ENCODE assay signal across 8 cellular contexts in genomic region chr10:22714524-22715289, GRCh38. TPM values are rescaled to one million over a fixed set of nuclear protein-coding genes. Genes with fewer than 3 reads are reported as not detected.
DNase-seq lines count a peak whose midpoint lies in the region; TF ChIP-seq lines count a peak whose summit lies in the region.

TSS of gene PIP4K2A (minus strand) at chr10:22714578. CDS start at chr10:22714326, 252 bp downstream.

- no peak for TF ChIP-seq CTCF in HFF-Myc (IDR thresholded peaks at IDR 0.05; ENCODE audit: low read depth, low read length, missing control alignments)
- TF ChIP-seq CTCF in NB4 (IDR thresholded peaks at IDR 0.05; ENCODE audit: low read depth, low read length), result no peak
- no peak for TF ChIP-seq CTCF in chondrocyte (IDR thresholded peaks at IDR 0.05)

- H3K4me3 Mint-ChIP-seq in chondrocyte (ENCODE audit: unreplicated experiment), result peak within 1 kb of the TSS; percentile 82

- H3K27me3 Mint-ChIP-seq in chondrocyte (ENCODE audit: low read depth), result no peaks in the 10 kb centered on the region

- H3K4me1 Mint-ChIP-seq in chondrocyte (ENCODE audit: low read depth), result peaks cover 33% of the 10 kb centered on the region

- H3K9me3 Mint-ChIP-seq in chondrocyte (ENCODE audit: low read depth), result no peaks in the 10 kb centered on the region

- peak; percentile 35 for TF ChIP-seq POLR2A in NB4 (IDR thresholded peaks at IDR 0.05; ENCODE audit: extremely low read depth, insufficient read length)

- H3K36me3 Mint-ChIP-seq in chondrocyte (ENCODE audit: low read depth), result no peaks in the 10 kb centered on the region

- H3K4me3 ChIP-seq in HFF-Myc (replicated peaks; ENCODE audit: low read depth, low read length), result peak within 1 kb of the TSS; percentile 88
- H3K4me3 ChIP-seq in NB4 (ENCODE audit: low read depth, low read length), result peak within 1 kb of the TSS; percentile 73

- DNase-seq in NCI-H1417 (lab: John Stamatoyannopoulos, UW), result peak; percentile 39 to 68 (median 64)
- no peak for DNase-seq in NCI-H1417 treated with DMSO at 0.1 percent for 48 hours (lab: John Stamatoyannopoulos, UW)
- no peak for DNase-seq in HFF-Myc (ENCODE audit: extremely low read depth, low read depth)
- DNase-seq in NB4 (ENCODE audit: low read depth), result peak; percentile 75
- peak; percentile 62 for DNase-seq in activated CD4-positive, alpha-beta T cell treated with anti-CD3 and anti-CD28 coated beads for 1 hour
- no peak for DNase-seq in chondrocyte (ENCODE audit: low spot score)
- peak; percentile 33 for DNase-seq in kidney glomerular epithelial cell (lab: John Stamatoyannopoulos, UW)
- DNase-seq in stimulated activated CD4-positive, alpha-beta T cell treated with anti-CD3 and anti-CD28 coated beads, Interleukin-15, amount 100 ng/mL, for 24 hours, result peak; percentile 85

- peak within 1 kb of the TSS; percentile 68 for H3K27ac Mint-ChIP-seq in chondrocyte (ENCODE audit: unreplicated experiment)

RNA-seq across cellular contexts. Expression of gene PIP4K2A, which starts in this region (rescaled TPM):
- 29.5 to 44.1 TPM (median 44.0 TPM) in 3 replicates for total RNA-seq in chondrocyte

Comparison
In these comparisons a context has a peak if more than half of its experiments do, and no peak if none do; other contexts are left out.
1. DNase-seq: peak in NCI-H1417 (3 of 3), NB4 (single experiment), activated CD4-positive, alpha-beta T cell treated with anti-CD3 and anti-CD28 coated beads for 1 hour (single experiment), kidney glomerular epithelial cell (single experiment) and stimulated activated CD4-positive, alpha-beta T cell treated with anti-CD3 and anti-CD28 coated beads, Interleukin-15, amount 100 ng/mL, for 24 hours (single experiment); none in NCI-H1417 treated with DMSO at 0.1 percent for 48 hours (single experiment), HFF-Myc (single experiment) and chondrocyte (single experiment).